13 cellular contexts compared by ENCODE assay signal in the genomic region with DNA sequence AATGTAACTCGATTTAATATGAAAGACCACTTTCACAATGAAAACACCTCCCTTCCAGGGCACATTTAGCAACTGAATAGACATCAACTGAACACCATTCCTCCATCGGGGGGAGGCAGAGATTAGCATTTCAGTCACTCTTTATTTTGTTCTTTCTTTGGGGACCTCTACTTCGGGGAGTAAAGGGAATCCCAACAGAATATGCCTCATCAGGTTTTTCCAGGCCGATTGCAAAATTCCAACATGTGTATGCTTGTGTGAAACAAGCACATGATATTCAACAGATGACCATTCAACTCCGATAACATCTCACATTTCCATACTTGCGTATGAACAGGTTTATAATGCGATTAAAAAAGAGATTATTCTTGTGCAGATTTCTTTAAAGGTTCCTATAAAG.
A peak's percentile ranks its signal among the peaks of the same experiment; 100 is the strongest.
DNase-seq lines count a peak whose midpoint lies in the region; FAIRE-seq and TF ChIP-seq lines count a peak whose summit lies in the region.
"Had no signal": no experiment of that assay in that cellular context is flagged by ENCODE, and none has a peak within 500 bp of the region (broad histone marks: within the 10 kb centered on the region; RNA-seq: fewer than 3 reads in every experiment).

No MANE protein-coding gene starts in this region.

- H3K9me3 ChIP-seq in ES-I3 (ENCODE audit: control insufficient read depth, insufficient read depth, low read length) (no peaks in the 10 kb centered on the region), endothelial cell of umbilical vein (replicated peaks; ENCODE audit: control insufficient read depth, insufficient read depth, low read length) (no peaks in the 10 kb centered on the region)
- H3K9me3 ChIP-seq: psoas muscle had no signal

- no peaks in the 10 kb centered on the region for H4K20me1 ChIP-seq in endothelial cell of umbilical vein (replicated peaks; ENCODE audit: control insufficient read depth, extremely low read depth, insufficient read depth, low read length)

- dilution Hi-C loops in endothelial cell of umbilical vein (cut with MboI; ENCODE audit: extremely low pct_ligation_motif_present, low sequenced_read_pairs), result no loop called here

- peaks cover 48% of the 10 kb centered on the region for H3K4me1 Mint-ChIP-seq in mesothelial cell of epicardium
- H3K4me1 Mint-ChIP-seq: central memory CD8-positive, alpha-beta T cell; immature natural killer cell had no signal

- peak; percentile 83 for DNase-seq in NCI-H748 treated with DMSO at 0.1 percent for 48 hours (lab: John Stamatoyannopoulos, UW)
- DNase-seq in endothelial cell of umbilical vein (ENCODE audit: low read depth, low spot score), result no peak
- DNase-seq in mesothelial cell of epicardium (ENCODE audit: low spot score in 2 of 2, unreplicated experiment in 2 of 2), result no peak
- no peak for DNase-seq in NCI-H2029 (lab: John Stamatoyannopoulos, UW)
- DNase-seq in NCI-H526 (lab: John Stamatoyannopoulos, UW), result no peak
- no peak for DNase-seq in activated gamma-delta T cell treated with Interleukin-2 at 50 U/mL for 16 hours
- DNase-seq in kidney tubule cell (ENCODE audit: low spot score), result no peak
- DNase-seq: immature natural killer cell, NCI-H345, psoas muscle had no signal

- H3K4me1 ChIP-seq in ES-I3 (ENCODE audit: insufficient read depth, low read length) (peaks cover 22% of the 10 kb centered on the region), endothelial cell of umbilical vein (ENCODE audit: control insufficient read depth, extremely low read depth, insufficient read depth, low read length) (peaks cover 33% of the 10 kb centered on the region)
- H3K4me1 ChIP-seq: psoas muscle had no signal

- POLR2A ChIA-PET in endothelial cell of umbilical vein (lab: Charles Lee), result no interaction called here

- H3K27me3 ChIP-seq in endothelial cell of umbilical vein (ENCODE audit: control insufficient read depth in 2 of 2, insufficient read depth in 2 of 2, low read length in 2 of 2), result no peaks in the 10 kb centered on the region

- peaks cover 15% of the 10 kb centered on the region for H3K79me2 ChIP-seq in endothelial cell of umbilical vein (ENCODE audit: control insufficient read depth, insufficient read depth, low read length)

- peak overlapping the region; percentile 42 for H3K4me3 Mint-ChIP-seq in mesothelial cell of epicardium
- H3K4me3 Mint-ChIP-seq: central memory CD8-positive, alpha-beta T cell; immature natural killer cell had no signal

- no peak for TF ChIP-seq POLR2A in endothelial cell of umbilical vein (IDR thresholded peaks at IDR 0.05; ENCODE audit: low read depth, low read length)

- no peaks in the 10 kb centered on the region for H3K27me3 Mint-ChIP-seq in mesothelial cell of epicardium (ENCODE audit: low read depth)

- H3K27ac ChIP-seq in endothelial cell of umbilical vein (ENCODE audit: insufficient read depth, low read depth, low read length), result peak overlapping the region; percentile 4
- H3K27ac ChIP-seq: psoas muscle had no signal

- H3K4me2 ChIP-seq in endothelial cell of umbilical vein (ENCODE audit: insufficient read depth, low read length), result no peak overlapping the region

- no peak for FAIRE-seq in endothelial cell of umbilical vein (lab: Jason Lieb, UNC)
- FAIRE-seq: GM19239 had no signal

- CTCF ChIA-PET in endothelial cell of umbilical vein (lab: Charles Lee), result interaction anchor here (1.6 to 1.8 kb wide), 3 partner anchors 19 to 450 kb away, joined by 3 to 8 read pairs (median 5); no protein-coding TSS in a partner anchor

- intact Hi-C loops in endothelial cell of umbilical vein (cut with micrococcal nuclease), result no loop called here

- no peak overlapping the region for H3K4me3 ChIP-seq in endothelial cell of umbilical vein (replicated peaks in 1 of 3; ENCODE audit: insufficient read depth in 1 of 3, low read depth in 1 of 3, low read length in 3 of 3)
- H3K4me3 ChIP-seq: psoas muscle had no signal

- H3K36me3 ChIP-seq in ES-I3 (ENCODE audit: insufficient read depth, low read length) (no peaks in the 10 kb centered on the region), endothelial cell of umbilical vein (ENCODE audit: control insufficient read depth in 2 of 2, extremely low read depth in 1 of 2, insufficient read depth in 2 of 2, low read length in 2 of 2) (peaks cover 3 to 9% of the 10 kb centered on the region in 2 experiments)

- no peaks in the 10 kb centered on the region for H3K9me1 ChIP-seq in endothelial cell of umbilical vein (replicated peaks; ENCODE audit: control insufficient read depth, extremely low read depth, insufficient read depth, low read length)

- no peak overlapping the region for H2AFZ ChIP-seq in endothelial cell of umbilical vein (ENCODE audit: low read depth, low read length)

- H3K27ac Mint-ChIP-seq in mesothelial cell of epicardium, result peak overlapping the region; percentile 75
- H3K27ac Mint-ChIP-seq: immature natural killer cell had no signal

- TF ChIP-seq CTCF in endothelial cell of umbilical vein (IDR thresholded peaks at IDR 0.05; ENCODE audit: extremely low read depth in 1 of 2, insufficient read depth in 1 of 2, low read depth in 1 of 2, low read length in 2 of 2) (no peak), mesothelial cell of epicardium (IDR thresholded peaks at IDR 0.05; ENCODE audit: unreplicated experiment) (no peak)

- no peaks in the 10 kb centered on the region for H3K9me3 Mint-ChIP-seq in mesothelial cell of epicardium

- H3K9ac ChIP-seq in ES-I3 (ENCODE audit: low read depth, low read length) (peak overlapping the region; percentile 48), endothelial cell of umbilical vein (replicated peaks; ENCODE audit: extremely low read depth, insufficient read depth, low read length) (no peak overlapping the region)

- BruUV-seq in endothelial cell of umbilical vein (replicated peaks; lab: Mats Ljungman, UMichigan), result no TSS peak

- H3K36me3 Mint-ChIP-seq in mesothelial cell of epicardium, result peaks cover 2% of the 10 kb centered on the region
- H3K36me3 Mint-ChIP-seq: immature natural killer cell had no signal

TF ChIP-seq in endothelial cell of umbilical vein, 7 proteins besides CTCF, POLR2A, EP300 and RAD21:
- TF ChIP-seq EZH2 (IDR thresholded peaks at IDR 0.05; ENCODE audit: borderline replicate concordance, low read depth, low read length, severe bottlenecking), result no peak
- no peak for TF ChIP-seq POLR2AphosphoS5 (IDR thresholded peaks at IDR 0.05; ENCODE audit: insufficient read depth, low read depth, low read length)
- no peak for TF ChIP-seq MAX (IDR thresholded peaks at IDR 0.05; ENCODE audit: insufficient read depth, insufficient read length)
- TF ChIP-seq MYC (IDR thresholded peaks at IDR 0.05; ENCODE audit: low read depth, low read length), result no peak
- no peak for TF ChIP-seq FOS (IDR thresholded peaks at IDR 0.05; ENCODE audit: borderline replicate concordance, insufficient read depth, low read length)
